In genomic region chr2:151410485-151410833, GRCh38 we compare ENCODE assay signal across 8 cellular contexts. TPM values are rescaled to one million over a fixed set of nuclear protein-coding genes. Genes with fewer than 3 reads are reported as not detected.
A peak's percentile ranks its signal among the peaks of the same experiment; 100 is the strongest.
DNase-seq lines count a peak whose midpoint lies in the region; ATAC-seq and TF ChIP-seq lines count a peak whose summit lies in the region.

No MANE protein-coding gene starts in this region.

- H3K27me3 Mint-ChIP-seq in memory B cell = peaks cover 2% of the 10 kb centered on the region
- H3K27me3 Mint-ChIP-seq in stimulated activated memory B cell treated with anti-CD40 and anti-IgM and Interleukin-4, amounts not matched to agents 10 μg/mL and 1 μg/mL and 100 μg/mL, for 72 hours = peaks cover 8% of the 10 kb centered on the region

- H3K9me3 Mint-ChIP-seq in memory B cell = no peaks in the 10 kb centered on the region
- no peaks in the 10 kb centered on the region for H3K9me3 Mint-ChIP-seq in stimulated activated memory B cell treated with anti-CD40 and anti-IgM and Interleukin-4, amounts not matched to agents 10 μg/mL and 1 μg/mL and 100 μg/mL, for 72 hours

- peak overlapping the region; percentile 96 for H3K4me3 Mint-ChIP-seq in memory B cell
- peak overlapping the region; percentile 91 for H3K4me3 Mint-ChIP-seq in stimulated activated memory B cell treated with anti-CD40 and anti-IgM and Interleukin-4, amounts not matched to agents 10 μg/mL and 1 μg/mL and 100 μg/mL, for 72 hours

- DNase-seq in H4 (ENCODE audit: low spot score) = peak; percentile 13
- no peak for DNase-seq in LNCaP clone FGC (ENCODE audit: low read depth)
- DNase-seq in activated CD4-positive, alpha-beta T cell treated with anti-CD3 and anti-CD28 coated beads for 1 hour = peak; percentile 33
- peak; percentile 21 for DNase-seq in choroid plexus epithelial cell (ENCODE audit: low read depth)
- DNase-seq in memory B cell (ENCODE audit: low spot score in 2 of 2) = peak; percentile 16 to 43
- DNase-seq in T1000 (lab: John Stamatoyannopoulos, UW) = no peak

- peak; percentile 48 for ATAC-seq in memory B cell (ENCODE audit: low read depth)
- ATAC-seq in stimulated activated memory B cell treated with anti-CD40 and anti-IgM and Interleukin-4, amounts not matched to agents 10 μg/mL and 1 μg/mL and 100 μg/mL, for 72 hours = peak; percentile 77

- peaks cover 14% of the 10 kb centered on the region for H3K4me1 Mint-ChIP-seq in memory B cell
- H3K4me1 Mint-ChIP-seq in stimulated activated memory B cell treated with anti-CD40 and anti-IgM and Interleukin-4, amounts not matched to agents 10 μg/mL and 1 μg/mL and 100 μg/mL, for 72 hours = peaks cover 22% of the 10 kb centered on the region

- H3K27ac Mint-ChIP-seq in memory B cell = peak overlapping the region; percentile 96
- H3K27ac Mint-ChIP-seq in stimulated activated memory B cell treated with anti-CD40 and anti-IgM and Interleukin-4, amounts not matched to agents 10 μg/mL and 1 μg/mL and 100 μg/mL, for 72 hours = peak overlapping the region; percentile 90

- TF ChIP-seq CTCF in GM12874 (IDR thresholded peaks at IDR 0.05; ENCODE audit: insufficient read depth, low read depth, low read length) (peak; percentile 21; the same call in 1 of the 2 replicates), LNCaP clone FGC (IDR thresholded peaks at IDR 0.05; ENCODE audit: control insufficient read depth, extremely low read depth, insufficient read depth) (no peak), choroid plexus epithelial cell (conservative IDR thresholded peaks at IDR 0.05; ENCODE audit: low read depth, low read length) (no peak)

- peak overlapping the region; percentile 97 for H3K4me3 ChIP-seq in LNCaP clone FGC (ENCODE audit: low read depth, low read length)
- peak overlapping the region; percentile 98 for H3K4me3 ChIP-seq in choroid plexus epithelial cell (ENCODE audit: low read depth, low read length)

- H3K36me3 Mint-ChIP-seq in memory B cell = peaks cover 2% of the 10 kb centered on the region
- peaks cover 16% of the 10 kb centered on the region for H3K36me3 Mint-ChIP-seq in stimulated activated memory B cell treated with anti-CD40 and anti-IgM and Interleukin-4, amounts not matched to agents 10 μg/mL and 1 μg/mL and 100 μg/mL, for 72 hours

RNA-seq across cellular contexts. Expression of gene RIF1, which starts 0.8 kb away (rescaled TPM):
- 16.4 and 23.6 TPM in 2 replicates for total RNA-seq in H4 (2014; rRNA removed; shearing (Covaris generic))

RNA-seq across cellular contexts. Expression of gene TNFAIP6, which starts 53.1 kb away (rescaled TPM):
- total RNA-seq in H4 (2014; rRNA removed; shearing (Covaris generic)) = 1.5 and 5.6 TPM in 2 replicates

Comparison
In these comparisons a context has a peak if more than half of its experiments do, and no peak if none do; other contexts are left out.
1. DNase-seq: peak in H4 (single experiment), activated CD4-positive, alpha-beta T cell treated with anti-CD3 and anti-CD28 coated beads for 1 hour (single experiment), choroid plexus epithelial cell (single experiment) and memory B cell (2 of 2); none in LNCaP clone FGC (single experiment) and T1000 (single experiment).